ENCODE assay signal across 15 cellular contexts in genomic region chr1:93601686-93602085, GRCh38.
A peak's percentile ranks its signal among the peaks of the same experiment; 100 is the strongest.
DNase-seq lines count a peak whose midpoint lies in the region; ATAC-seq and TF ChIP-seq lines count a peak whose summit lies in the region.
"Had no signal": no experiment of that assay in that cellular context is flagged by ENCODE, and none has a peak within 500 bp of the region (broad histone marks: within the 10 kb centered on the region; RNA-seq: fewer than 3 reads in every experiment).

No MANE protein-coding gene starts in this region.

- peak overlapping the region; percentile 37 for H3K27ac Mint-ChIP-seq in stimulated activated memory B cell treated with anti-CD40 and anti-IgM and Interleukin-4, amounts not matched to agents 10 μg/mL and 1 μg/mL and 100 μg/mL, for 72 hours
- H3K27ac Mint-ChIP-seq: CD4-positive, CD25-positive, alpha-beta regulatory T cell; GM23338 had no signal

- CTCF ChIA-PET in RWPE1 (lab: Yijun Ruan, JAX), result no interaction called here

- DNase-seq in DMS53 (lab: John Stamatoyannopoulos, UW) (peak; percentile 69), RWPE1 (ENCODE audit: low spot score) (no peak), left colon (no peak), HUDEP-2 (lab: John Stamatoyannopoulos, UW; ENCODE audit: unreplicated experiment in 76 of 76) (no peak), NAMALWA (ENCODE audit: low spot score) (no peak)
- DNase-seq in activated CD4-positive, alpha-beta T cell treated with anti-CD3 and anti-CD28 coated beads for 4 hours, result no peak
- DNase-seq: CD4-positive, CD25-positive, alpha-beta regulatory T cell; COR-L47; NCI-H1417 treated with DMSO at 0.1 percent for 48 hours; NCI-H187; NCI-H2107; NK-92 treated with Interleukin-12 subunit alpha and Interleukin-12 subunit beta, amount 100 ng/mL, for 24 hours had no signal

- peak overlapping the region; percentile 56 for H3K27ac ChIP-seq in RWPE1

- no peaks in the 10 kb centered on the region for H3K9me3 Mint-ChIP-seq in stimulated activated memory B cell treated with anti-CD40 and anti-IgM and Interleukin-4, amounts not matched to agents 10 μg/mL and 1 μg/mL and 100 μg/mL, for 72 hours
- H3K9me3 Mint-ChIP-seq: GM23338, IgD-negative memory B cell had no signal

- POLR2A ChIA-PET in RWPE1 (lab: Yijun Ruan, JAX; ENCODE audit: low non-redundant PET), result no interaction called here

- intact Hi-C loops in left colon (cut with DNase I, micrococcal nuclease), result no loop called here

- no peak overlapping the region for H3K4me3 Mint-ChIP-seq in stimulated activated memory B cell treated with anti-CD40 and anti-IgM and Interleukin-4, amounts not matched to agents 10 μg/mL and 1 μg/mL and 100 μg/mL, for 72 hours
- H3K4me3 Mint-ChIP-seq: CD4-positive, CD25-positive, alpha-beta regulatory T cell; GM23338; IgD-negative memory B cell had no signal

- ATAC-seq in left colon, result peak; percentile 43
- no peak for ATAC-seq in stimulated activated memory B cell treated with anti-CD40 and anti-IgM and Interleukin-4, amounts not matched to agents 10 μg/mL and 1 μg/mL and 100 μg/mL, for 72 hours
- ATAC-seq: GM23338 had no signal

- peaks cover 20% of the 10 kb centered on the region for H3K4me1 Mint-ChIP-seq in stimulated activated memory B cell treated with anti-CD40 and anti-IgM and Interleukin-4, amounts not matched to agents 10 μg/mL and 1 μg/mL and 100 μg/mL, for 72 hours
- H3K4me1 Mint-ChIP-seq: CD4-positive, CD25-positive, alpha-beta regulatory T cell had no signal

- no peaks in the 10 kb centered on the region for H3K27me3 Mint-ChIP-seq in stimulated activated memory B cell treated with anti-CD40 and anti-IgM and Interleukin-4, amounts not matched to agents 10 μg/mL and 1 μg/mL and 100 μg/mL, for 72 hours
- H3K27me3 Mint-ChIP-seq: IgD-negative memory B cell had no signal

- H3K36me3 Mint-ChIP-seq in stimulated activated memory B cell treated with anti-CD40 and anti-IgM and Interleukin-4, amounts not matched to agents 10 μg/mL and 1 μg/mL and 100 μg/mL, for 72 hours, result peaks cover 57% of the 10 kb centered on the region
- H3K36me3 Mint-ChIP-seq: CD4-positive, CD25-positive, alpha-beta regulatory T cell had no signal

- TF ChIP-seq CTCF in RWPE1 (conservative IDR thresholded peaks at IDR 0.05; ENCODE audit: low read depth), result no peak
